20 cellular contexts compared by ENCODE assay signal in the genomic region with DNA sequence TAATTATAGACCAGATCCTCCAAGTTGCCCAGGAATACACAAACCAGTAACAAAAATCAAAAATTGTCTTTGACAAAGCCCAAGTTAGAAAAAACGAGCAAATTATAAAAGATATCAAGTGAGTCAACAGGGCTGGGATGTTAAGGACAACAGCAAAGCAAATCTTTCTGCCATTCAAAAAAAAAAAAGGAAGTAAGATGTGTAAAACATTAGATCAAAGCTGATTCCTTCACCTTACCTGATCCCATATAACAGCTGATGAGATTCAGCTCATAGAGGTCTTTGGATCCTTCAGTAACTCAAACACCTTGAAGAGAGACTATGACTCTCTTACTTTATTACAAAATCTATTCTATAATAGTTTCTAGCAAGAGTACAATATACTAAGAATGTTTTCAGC.
"Had no signal": no experiment of that assay in that cellular context is flagged by ENCODE, and none has a peak within 500 bp of the region (broad histone marks: within the 10 kb centered on the region; RNA-seq: fewer than 3 reads in every experiment).

No MANE protein-coding gene starts in this region.

- ATAC-seq: effector memory CD8-positive, alpha-beta T cell; gastrocnemius medialis; heart right ventricle; naive thymus-derived CD8-positive, alpha-beta T cell; stimulated activated naive B cell treated with anti-CD40 and anti-IgM and Interleukin-4, amounts not matched to agents 10 μg/mL and 1 μg/mL and 100 μg/mL, for 72 hours had no signal

- H3K27me3 ChIP-seq: esophagus muscularis mucosa, gastrocnemius medialis, heart right ventricle, right atrium auricular region, sigmoid colon, stomach, transverse colon had no signal

- H3K27ac Mint-ChIP-seq: dendritic cell treated with granulocyte-macrophage colony-stimulating factor and Interleukin-4, amounts not matched to agents 40 ng/mL and 50 ng/mL, for 4 days; effector memory CD8-positive, alpha-beta T cell; naive thymus-derived CD8-positive, alpha-beta T cell; stimulated activated naive B cell treated with anti-CD40 and anti-IgM and Interleukin-4, amounts not matched to agents 10 μg/mL and 1 μg/mL and 100 μg/mL, for 72 hours had no signal

- H3K4me3 ChIP-seq: esophagus muscularis mucosa, gastrocnemius medialis, heart right ventricle, right atrium auricular region, sigmoid colon, skin epidermis, stomach, thoracic aorta, transverse colon had no signal

- H3K36me3 ChIP-seq: esophagus muscularis mucosa, gastrocnemius medialis, right atrium auricular region, sigmoid colon, stomach, thoracic aorta, transverse colon had no signal

- H3K4me1 ChIP-seq: gastrocnemius medialis, right atrium auricular region, sigmoid colon had no signal

- H3K9me3 ChIP-seq: esophagus muscularis mucosa, gastrocnemius medialis, heart right ventricle, right atrium auricular region, sigmoid colon, stomach, thoracic aorta, transverse colon had no signal

- H3K27me3 Mint-ChIP-seq: dendritic cell treated with granulocyte-macrophage colony-stimulating factor and Interleukin-4, amounts not matched to agents 40 ng/mL and 50 ng/mL, for 4 days; effector memory CD8-positive, alpha-beta T cell; naive thymus-derived CD8-positive, alpha-beta T cell; stimulated activated naive B cell treated with anti-CD40 and anti-IgM and Interleukin-4, amounts not matched to agents 10 μg/mL and 1 μg/mL and 100 μg/mL, for 72 hours had no signal

- H3K9me3 Mint-ChIP-seq: dendritic cell treated with granulocyte-macrophage colony-stimulating factor and Interleukin-4, amounts not matched to agents 40 ng/mL and 50 ng/mL, for 4 days; effector memory CD8-positive, alpha-beta T cell; naive thymus-derived CD8-positive, alpha-beta T cell; stimulated activated naive B cell treated with anti-CD40 and anti-IgM and Interleukin-4, amounts not matched to agents 10 μg/mL and 1 μg/mL and 100 μg/mL, for 72 hours had no signal

- DNase-seq: effector memory CD8-positive, alpha-beta T cell; gastrocnemius medialis; heart right ventricle; hypothalamus; kidney glomerular epithelial cell; naive thymus-derived CD8-positive, alpha-beta T cell; posterior cingulate gyrus; sigmoid colon; stimulated activated CD4-positive, alpha-beta T cell treated with anti-CD3 and anti-CD28 coated beads, Interleukin-2, amount 100 ng/mL, for 24 hours; stimulated activated CD4-positive, alpha-beta T cell treated with anti-CD3 and anti-CD28 coated beads, Interleukin-4, amount 100 ng/mL, for 4 hours; stimulated activated naive B cell treated with anti-CD40 and anti-IgM and Interleukin-4, amounts not matched to agents 10 μg/mL and 1 μg/mL and 100 μg/mL, for 72 hours; stomach; substantia nigra; transverse colon had no signal

- H3K4me3 Mint-ChIP-seq: dendritic cell treated with granulocyte-macrophage colony-stimulating factor and Interleukin-4, amounts not matched to agents 40 ng/mL and 50 ng/mL, for 4 days; effector memory CD8-positive, alpha-beta T cell; stimulated activated naive B cell treated with anti-CD40 and anti-IgM and Interleukin-4, amounts not matched to agents 10 μg/mL and 1 μg/mL and 100 μg/mL, for 72 hours had no signal

- H3K27ac ChIP-seq: epithelial cell of prostate, esophagus muscularis mucosa, gastrocnemius medialis, heart right ventricle, right atrium auricular region, sigmoid colon, skin epidermis, stomach, thoracic aorta, transverse colon had no signal
